Comparison of ENCODE assay signal across 12 cellular contexts in the genomic region with DNA sequence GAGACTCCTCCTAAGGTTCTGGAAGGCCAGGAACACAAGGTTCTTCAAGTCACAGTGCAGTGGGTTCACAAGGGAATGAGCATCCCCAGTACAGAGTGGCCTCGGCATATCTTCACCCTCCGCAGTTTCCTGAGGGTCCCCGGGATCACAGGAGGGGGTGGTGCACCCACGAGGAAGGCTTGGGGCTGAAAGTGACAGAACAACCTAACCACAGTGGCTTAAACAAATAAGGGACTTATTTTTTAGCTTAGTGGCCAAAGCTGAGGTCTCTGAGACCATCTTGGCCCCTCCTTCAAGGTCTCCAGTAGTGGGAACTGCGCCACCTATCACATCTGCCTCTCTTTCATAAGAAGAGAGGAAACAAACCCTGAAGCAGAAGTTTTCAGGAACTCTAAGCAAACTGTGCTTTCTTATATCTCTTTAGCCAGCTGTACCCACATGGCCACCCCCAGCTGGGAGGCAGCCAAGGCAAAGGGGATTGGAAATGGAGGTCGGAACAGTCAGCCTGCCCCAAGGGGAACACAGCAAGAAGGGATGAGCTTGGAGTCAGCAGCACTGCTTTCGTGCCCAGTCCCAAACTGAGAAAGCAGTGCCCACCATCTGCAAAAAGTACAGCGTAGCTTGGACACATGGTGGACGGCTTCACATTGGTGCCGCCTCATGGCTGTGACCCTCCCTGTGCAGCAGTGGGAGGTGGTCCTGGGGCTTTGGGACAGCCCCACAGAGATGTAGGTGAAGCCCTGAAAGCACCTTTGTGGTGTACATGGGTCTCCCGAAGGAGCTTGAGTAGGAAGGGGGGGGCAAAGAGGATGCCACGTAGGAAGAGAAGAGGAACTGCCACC.
A peak's percentile ranks its signal among the peaks of the same experiment; 100 is the strongest.
DNase-seq lines count a peak whose midpoint lies in the region; ATAC-seq, FAIRE-seq and TF ChIP-seq lines count a peak whose summit lies in the region.
"Had no signal": no experiment of that assay in that cellular context is flagged by ENCODE, and none has a peak within 500 bp of the region (broad histone marks: within the 10 kb centered on the region; RNA-seq: fewer than 3 reads in every experiment).

No MANE protein-coding gene starts in this region.

- H3K36me3 Mint-ChIP-seq in WTC11 = no peaks in the 10 kb centered on the region

- no peak for TF ChIP-seq POLR2A in H54 (IDR thresholded peaks at IDR 0.05; ENCODE audit: low read depth, low read length)

- H3K27ac ChIP-seq in DOHH2 (ENCODE audit: low read depth, low read length) = no peak overlapping the region
- H3K27ac ChIP-seq in OCI-LY1 (ENCODE audit: low read depth, low read length, poor library complexity, severe bottlenecking) = no peak overlapping the region

- H3K36me3 ChIP-seq in DOHH2 (ENCODE audit: control insufficient read depth, low read length) = no peaks in the 10 kb centered on the region
- no peaks in the 10 kb centered on the region; the same call in 1 of the 2 replicates for H3K36me3 ChIP-seq in OCI-LY1 (ENCODE audit: insufficient read depth, low read length)

- CTCF ChIA-PET in WTC11 (lab: Charles Lee) = no interaction called here

- H3K4me3 ChIP-seq in DOHH2 (ENCODE audit: low read length) (no peak overlapping the region), OCI-LY1 (ENCODE audit: low read depth, low read length, poor library complexity, severe bottlenecking) (no peak overlapping the region)

- H3K9me3 Mint-ChIP-seq in WTC11 = peaks cover 16% of the 10 kb centered on the region

- ATAC-seq in HG02884 (IDR thresholded peaks at IDR 0.05; ENCODE audit: unreplicated experiment) = peak; percentile 84
- ATAC-seq in WTC11 = no peak
- ATAC-seq: left ventricle myocardium superior had no signal

- peaks cover 9% of the 10 kb centered on the region for H3K4me1 ChIP-seq in DOHH2 (ENCODE audit: control insufficient read depth, low read length)
- peaks cover 11% of the 10 kb centered on the region for H3K4me1 ChIP-seq in OCI-LY1 (ENCODE audit: insufficient read depth, low read length, severe bottlenecking)

- POLR2A ChIA-PET in WTC11 (lab: Charles Lee) = no interaction called here

- in situ Hi-C loops in ACHN (cut with HindIII; ENCODE audit: low pct_ligation_motif_present, low pct_unique_long_range_greater_than_20kb, low sequenced_read_pairs) = no loop called here

- TF ChIP-seq CTCF in DOHH2 (IDR thresholded peaks at IDR 0.05; ENCODE audit: low read depth, low read length, poor library complexity, severe bottlenecking) (peak; percentile 48), OCI-LY1 (IDR thresholded peaks at IDR 0.05; ENCODE audit: low read length) (peak; percentile 40; the same call in 1 of the 2 replicates), WTC11 (IDR thresholded peaks at IDR 0.05) (no peak)

- no peak overlapping the region for H3K9ac ChIP-seq in OCI-LY1 (ENCODE audit: low read length)

- no peaks in the 10 kb centered on the region for H3K27me3 Mint-ChIP-seq in WTC11 (ENCODE audit: low read depth)

- no peak overlapping the region for H3K27ac Mint-ChIP-seq in WTC11

- H3K4me1 Mint-ChIP-seq in WTC11 = peaks cover 5% of the 10 kb centered on the region

- FAIRE-seq in GM19239 (lab: Jason Lieb, UNC) (peak; percentile 98), H54 (lab: Jason Lieb, UNC) (no peak)

- no peaks in the 10 kb centered on the region for H3K9me3 ChIP-seq in DOHH2 (ENCODE audit: control insufficient read depth, insufficient read depth, low read length)
- no peaks in the 10 kb centered on the region for H3K9me3 ChIP-seq in OCI-LY1 (ENCODE audit: low read length)

- H3K79me2 ChIP-seq in DOHH2 (ENCODE audit: control insufficient read depth, low read length) (no peaks in the 10 kb centered on the region), OCI-LY1 (ENCODE audit: insufficient read depth, low read length) (no peaks in the 10 kb centered on the region)

- H3F3A ChIP-seq in DOHH2 (ENCODE audit: control insufficient read depth, insufficient read depth) (no peaks in the 10 kb centered on the region), OCI-LY1 (ENCODE audit: insufficient read depth, low read length) (no peaks in the 10 kb centered on the region)

- H2AFZ ChIP-seq in OCI-LY1 (ENCODE audit: low read length) = no peak overlapping the region

- H3K4me2 ChIP-seq in DOHH2 (ENCODE audit: low read length) (no peak overlapping the region), OCI-LY1 (ENCODE audit: low read length) (peak overlapping the region; percentile 28; the same call in 1 of the 2 replicates)

- H3K4me3 Mint-ChIP-seq in WTC11 = no peak overlapping the region

- no peaks in the 10 kb centered on the region for H3K27me3 ChIP-seq in DOHH2 (ENCODE audit: control insufficient read depth, low read length)
- no peaks in the 10 kb centered on the region for H3K27me3 ChIP-seq in OCI-LY1 (ENCODE audit: insufficient read depth, low read length)

- no peaks in the 10 kb centered on the region for H4K20me1 ChIP-seq in DOHH2 (ENCODE audit: control insufficient read depth, insufficient read depth, low read depth, low read length)
- H4K20me1 ChIP-seq in OCI-LY1 (ENCODE audit: insufficient read depth, low read length) = no peaks in the 10 kb centered on the region

- DNase-seq in GM19239 (ENCODE audit: insufficient read length, low spot score) = peak; percentile 41
- DNase-seq in H54 (ENCODE audit: insufficient read length, low spot score) = no peak
- DNase-seq in HUDEP-2 (lab: John Stamatoyannopoulos, UW; ENCODE audit: unreplicated experiment in 76 of 76) = no peak
- no peak for DNase-seq in WTC11 (ENCODE audit: low spot score)
- DNase-seq in ACHN = no peak
- DNase-seq: activated CD4-positive, alpha-beta T cell treated with anti-CD3 and anti-CD28 coated beads for 1 hour; amniotic stem cell; left ventricle myocardium superior; stimulated activated naive CD4-positive, alpha-beta T cell had no signal

- H3K9me2 ChIP-seq in DOHH2 (replicated peaks; ENCODE audit: control insufficient read depth, low read length) (no peaks in the 10 kb centered on the region), OCI-LY1 (ENCODE audit: low read depth, low read length) (no peaks in the 10 kb centered on the region)

TF ChIP-seq in WTC11, 78 proteins besides CTCF, POLR2A, EP300 and RAD21:
- TF ChIP-seq CBFB (CRISPR knock-in tag; IDR thresholded peaks at IDR 0.05; ENCODE audit: low read depth) (no peak), RORB (CRISPR knock-in tag; IDR thresholded peaks at IDR 0.05) (no peak), ETV6 (CRISPR knock-in tag; IDR thresholded peaks at IDR 0.05) (no peak), NFE2L1 (CRISPR knock-in tag; IDR thresholded peaks at IDR 0.05) (no peak), SOX15 (CRISPR knock-in tag; IDR thresholded peaks at IDR 0.05) (no peak), KAT7 (CRISPR knock-in tag; IDR thresholded peaks at IDR 0.05; ENCODE audit: borderline replicate concordance) (no peak), ZNF263 (CRISPR knock-in tag; IDR thresholded peaks at IDR 0.05; ENCODE audit: low read depth) (no peak), RELA (CRISPR knock-in tag; IDR thresholded peaks at IDR 0.05; ENCODE audit: borderline replicate concordance) (no peak), ZNF396 (CRISPR knock-in tag; IDR thresholded peaks at IDR 0.05; ENCODE audit: borderline replicate concordance) (no peak), ZNF416 (CRISPR knock-in tag; IDR thresholded peaks at IDR 0.05) (no peak), MYBL2 (CRISPR knock-in tag; IDR thresholded peaks at IDR 0.05) (no peak)
- TF ChIP-seq, protein P1, sequence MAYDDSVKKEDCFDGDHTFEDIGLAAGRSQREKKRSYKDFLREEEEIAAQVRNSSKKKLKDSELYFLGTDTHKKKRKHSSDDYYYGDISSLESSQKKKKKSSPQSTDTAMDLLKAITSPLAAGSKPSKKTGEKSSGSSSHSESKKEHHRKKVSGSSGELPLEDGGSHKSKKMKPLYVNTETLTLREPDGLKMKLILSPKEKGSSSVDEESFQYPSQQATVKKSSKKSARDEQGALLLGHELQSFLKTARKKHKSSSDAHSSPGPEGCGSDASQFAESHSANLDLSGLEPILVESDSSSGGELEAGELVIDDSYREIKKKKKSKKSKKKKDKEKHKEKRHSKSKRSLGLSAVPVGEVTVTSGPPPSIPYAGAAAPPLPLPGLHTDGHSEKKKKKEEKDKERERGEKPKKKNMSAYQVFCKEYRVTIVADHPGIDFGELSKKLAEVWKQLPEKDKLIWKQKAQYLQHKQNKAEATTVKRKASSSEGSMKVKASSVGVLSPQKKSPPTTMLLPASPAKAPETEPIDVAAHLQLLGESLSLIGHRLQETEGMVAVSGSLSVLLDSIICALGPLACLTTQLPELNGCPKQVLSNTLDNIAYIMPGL (CRISPR knock-in tag; IDR thresholded peaks at IDR 0.05) = no peak
